16 cellular contexts compared by ENCODE assay signal in the genomic region with DNA sequence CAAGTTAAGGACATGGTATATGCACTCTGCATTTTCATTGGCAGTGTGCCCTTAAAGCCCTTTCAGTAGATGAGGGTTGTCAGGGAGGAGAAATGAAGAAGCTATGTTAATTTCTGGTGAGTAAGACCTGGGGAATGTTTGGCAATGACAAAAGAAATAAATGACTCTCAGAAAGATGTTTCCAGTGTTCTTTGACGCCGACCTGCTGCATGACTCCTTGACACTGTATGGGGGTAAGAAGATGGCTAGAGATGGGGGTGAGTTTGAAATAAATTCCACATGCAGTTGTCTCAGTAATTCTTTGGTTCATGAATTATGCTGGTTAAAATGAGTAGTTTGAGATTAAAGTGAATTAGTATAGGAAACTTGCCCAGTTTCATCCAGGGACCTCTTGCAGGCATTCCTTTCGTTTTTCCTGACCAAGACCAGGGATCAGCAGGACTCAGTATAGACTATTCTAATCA. TPM values are rescaled to one million over a fixed set of nuclear protein-coding genes. Genes with fewer than 3 reads are reported as not detected.
DNase-seq lines count a peak whose midpoint lies in the region; ATAC-seq and TF ChIP-seq lines count a peak whose summit lies in the region.
"Had no signal": no experiment of that assay in that cellular context is flagged by ENCODE, and none has a peak within 500 bp of the region (broad histone marks: within the 10 kb centered on the region; RNA-seq: fewer than 3 reads in every experiment).

No MANE protein-coding gene starts in this region.

- H3K36me3 Mint-ChIP-seq in MCF 10A (ENCODE audit: insufficient read depth, unreplicated experiment) (peaks cover 56% of the 10 kb centered on the region), T-helper 17 cell (ENCODE audit: low read depth) (peaks cover 9% of the 10 kb centered on the region)

- CTCF ChIA-PET in MCF 10A (lab: Yijun Ruan, JAX) = interaction anchor here (0.6 to 2.3 kb wide), 4 partner anchors 10 to 1017 kb away, joined by 3 to 10 read pairs (median 3); no protein-coding TSS in a partner anchor

- no peak for ATAC-seq in T-helper 17 cell
- ATAC-seq in HG03354 (IDR thresholded peaks at IDR 0.05; ENCODE audit: poor library complexity, severe bottlenecking, unreplicated experiment) = no peak
- no peak for ATAC-seq in GM21576 (IDR thresholded peaks at IDR 0.05; ENCODE audit: unreplicated experiment)

- BruUV-seq in MCF 10A (replicated peaks; lab: Mats Ljungman, UMichigan) = no TSS peak

- H3K9me3 Mint-ChIP-seq in MCF 10A (ENCODE audit: unreplicated experiment) = no peaks in the 10 kb centered on the region
- H3K9me3 Mint-ChIP-seq: activated B cell treated with CpG ODN at 0.5 μM for 24 hours had no signal

- H3K4me1 Mint-ChIP-seq in MCF 10A (ENCODE audit: insufficient read depth, unreplicated experiment) (peaks cover 33% of the 10 kb centered on the region), T-helper 17 cell (peaks cover 8% of the 10 kb centered on the region)

- H3K4me3 Mint-ChIP-seq in MCF 10A (ENCODE audit: unreplicated experiment) = no peak overlapping the region
- no peak overlapping the region for H3K4me3 Mint-ChIP-seq in T-helper 17 cell
- H3K4me3 Mint-ChIP-seq: activated B cell treated with CpG ODN at 0.5 μM for 24 hours had no signal

- peak overlapping the region; percentile 1 for H3K27ac Mint-ChIP-seq in MCF 10A (ENCODE audit: low read depth, unreplicated experiment)
- H3K27ac Mint-ChIP-seq in T-helper 17 cell = peak overlapping the region; percentile 65
- H3K27ac Mint-ChIP-seq: activated B cell treated with CpG ODN at 0.5 μM for 24 hours had no signal

- H3K36me3 ChIP-seq in breast epithelium (no peaks in the 10 kb centered on the region), tibial artery (peaks cover 31 to 66% (median 54%) of the 10 kb centered on the region in 3 donors)

- H3K27ac ChIP-seq in breast epithelium (no peak overlapping the region), tibial artery (no peak overlapping the region)
- H3K27ac ChIP-seq: BLaER1 had no signal

- TF ChIP-seq CTCF in MCF 10A (IDR thresholded peaks at IDR 0.05; ENCODE audit: unreplicated experiment) (no peak), breast epithelium (IDR thresholded peaks at IDR 0.05) (no peak), fibroblast of villous mesenchyme (IDR thresholded peaks at IDR 0.05; ENCODE audit: insufficient read depth, low read depth, low read length) (no peak), tibial artery (IDR thresholded peaks at IDR 0.05) (no peak)

- H3K9me3 ChIP-seq in breast epithelium (no peaks in the 10 kb centered on the region), T-helper 17 cell (ENCODE audit: control insufficient read depth, low read length, poor library complexity, severe bottlenecking) (no peaks in the 10 kb centered on the region), tibial artery (no peaks in the 10 kb centered on the region)
- H3K9me3 ChIP-seq: BLaER1 had no signal

- TF ChIP-seq POLR2A in breast epithelium (IDR thresholded peaks at IDR 0.05) = no peak

- POLR2A ChIA-PET in MCF 10A (lab: Yijun Ruan, JAX) = interaction anchor here (0.8 to 1.7 kb wide), 6 partner anchors 9 to 213 kb away, joined by 3 to 6 read pairs (median 5); partner anchors contain the start of genes NRBP1 and PPM1G

- H3K27me3 Mint-ChIP-seq in MCF 10A (ENCODE audit: insufficient read depth, unreplicated experiment) (no peaks in the 10 kb centered on the region), T-helper 17 cell (no peaks in the 10 kb centered on the region)
- H3K27me3 Mint-ChIP-seq: activated B cell treated with CpG ODN at 0.5 μM for 24 hours had no signal

- H3K4me1 ChIP-seq in breast epithelium (peaks cover 0 to 2% of the 10 kb centered on the region in 2 donors), tibial artery (peaks cover 0 to 5% (median 5%) of the 10 kb centered on the region in 4 donors)

- intact Hi-C loops in MCF 10A (cut with micrococcal nuclease) = loop anchor here (10.0 kb wide), 1 partner anchor 218 kb away; the partner anchor contains the start of gene PPM1G
- intact Hi-C loops in breast epithelium (cut with DNase I; ENCODE audit: low total_unique reads) = no loop called here
- intact Hi-C loops in tibial artery (cut with DNase I; ENCODE audit: low total_unique reads) = no loop called here

- H3K4me3 ChIP-seq in breast epithelium = no peak overlapping the region
- H3K4me3 ChIP-seq in fibroblast of villous mesenchyme (ENCODE audit: low read depth, low read length) = no peak overlapping the region
- no peak overlapping the region for H3K4me3 ChIP-seq in tibial artery
- H3K4me3 ChIP-seq: BLaER1 had no signal

- H3K27me3 ChIP-seq in breast epithelium (no peaks in the 10 kb centered on the region), tibial artery (no peaks in the 10 kb centered on the region)
- H3K27me3 ChIP-seq: BLaER1 had no signal

- DNase-seq in MCF 10A (ENCODE audit: unreplicated experiment) (peak; percentile 75), breast epithelium (ENCODE audit: low spot score in 2 of 2) (no peak), T-helper 17 cell (no peak), fibroblast of villous mesenchyme (ENCODE audit: low read depth) (peak; percentile 18), iPS-NIHi11 (ENCODE audit: low spot score) (no peak), tibial artery (no peak)
- DNase-seq: activated B cell treated with CpG ODN at 0.5 μM for 24 hours; activated gamma-delta T cell; effector memory CD4-positive, alpha-beta T cell; islet precursor cell; SHP77; stimulated activated CD4-positive, alpha-beta T cell treated with anti-CD3 and anti-CD28 coated beads, Interleukin-4, amount 100 ng/mL, for 1 hour; substantia nigra had no signal

RNA-seq across cellular contexts. Expression of gene CCDC121, which starts 5.9 kb away (rescaled TPM):
- total RNA-seq in MCF 10A (2022) = 0.61 and 2.3 TPM in 2 replicates
- 1 to 10 TPM; 4.9 to 8.9 (median 5.1) TPM for total RNA-seq in breast epithelium
- 1 to 10 TPM; 1.3 TPM for total RNA-seq in T-helper 17 cell
- 1.3 and 1.9 TPM in 2 replicates for total RNA-seq in fibroblast of villous mesenchyme

RNA-seq across cellular contexts. Expression of gene GPN1, which starts 5.9 kb away (rescaled TPM):
- total RNA-seq in MCF 10A (2022) (28.6 and 30.5 TPM in 2 replicates), breast epithelium (10 to 100 TPM; 24.2 to 30.3 (median 25.6) TPM), T-helper 17 cell (10 to 100 TPM; 27.6 to 27.7 TPM), fibroblast of villous mesenchyme (34.5 and 35.0 TPM in 2 replicates)

RNA-seq across cellular contexts. Expression of gene ZNF512, which starts 40.1 kb away (rescaled TPM):
- total RNA-seq in MCF 10A (2022) (19.9 and 25.5 TPM in 2 replicates), breast epithelium (10 to 100 TPM; 28.8 to 42.7 (median 39.7) TPM), T-helper 17 cell (10 to 100 TPM; 26.4 to 28.7 TPM), fibroblast of villous mesenchyme (23.2 and 33.2 TPM in 2 replicates)

RNA-seq across cellular contexts. Expression of gene SUPT7L, which starts 40.5 kb away (rescaled TPM):
- total RNA-seq in MCF 10A (2022) (36.4 and 40.8 TPM in 2 replicates), breast epithelium (10 to 100 TPM; 21.4 to 34.2 (median 25.9) TPM), T-helper 17 cell (10 to 100 TPM; 48.8 to 51.1 TPM), fibroblast of villous mesenchyme (36.1 and 38.4 TPM in 2 replicates)

RNA-seq across cellular contexts. Expression of gene SLC4A1AP, which starts 40.7 kb away (rescaled TPM):
- total RNA-seq in MCF 10A (2022) (24.3 and 27.2 TPM in 2 replicates), breast epithelium (10 to 100 TPM; 23.3 to 27.1 (median 24.3) TPM), T-helper 17 cell (10 to 100 TPM; 18.2 to 18.7 TPM), fibroblast of villous mesenchyme (28.7 and 31.1 TPM in 2 replicates)

Comparison
In these comparisons a context has a peak if more than half of its experiments do, and no peak if none do; other contexts are left out.
1. DNase-seq: peak in MCF 10A (single experiment) and fibroblast of villous mesenchyme (single experiment); none in breast epithelium (0 of 2), T-helper 17 cell (0 of 3), iPS-NIHi11 (single experiment) and tibial artery (0 of 2).